Comparison of ENCODE assay signal across 18 cellular contexts in the genomic region with DNA sequence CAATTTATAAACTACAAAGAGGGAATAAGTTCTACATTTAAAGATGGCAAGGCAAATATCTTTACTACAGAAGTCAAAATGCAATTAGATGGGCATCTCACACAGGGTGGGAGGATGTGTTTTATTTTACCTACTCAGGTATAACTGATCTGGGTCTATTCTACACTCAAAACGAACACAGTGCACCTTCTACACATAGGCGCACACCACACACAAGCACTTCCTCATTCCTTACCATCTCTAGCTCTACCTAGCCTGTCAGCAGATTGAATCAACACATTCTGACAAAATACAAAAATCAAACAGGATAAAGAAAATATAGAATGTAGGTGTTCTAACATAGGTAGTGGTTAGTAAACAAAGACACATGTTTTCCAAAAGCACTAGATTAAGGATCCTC.
DNase-seq lines count a peak whose midpoint lies in the region; ATAC-seq and TF ChIP-seq lines count a peak whose summit lies in the region.
"Had no signal": no experiment of that assay in that cellular context is flagged by ENCODE, and none has a peak within 500 bp of the region (broad histone marks: within the 10 kb centered on the region; RNA-seq: fewer than 3 reads in every experiment).

No MANE protein-coding gene starts in this region.

- TF ChIP-seq POLR2A in sigmoid colon (IDR thresholded peaks at IDR 0.05), result no peak

- H3K9me3 ChIP-seq in sigmoid colon, result no peaks in the 10 kb centered on the region
- H3K9me3 ChIP-seq: psoas muscle, tibial nerve had no signal

- no peaks in the 10 kb centered on the region for H3K27me3 ChIP-seq in sigmoid colon
- H3K27me3 ChIP-seq: tibial nerve had no signal

- H3K4me3 Mint-ChIP-seq in IgD-negative memory B cell, result peak overlapping the region; percentile 49 to 92 (median 82)
- no peak overlapping the region for H3K4me3 Mint-ChIP-seq in mesothelial cell of epicardium
- H3K4me3 Mint-ChIP-seq: activated naive CD8-positive, alpha-beta T cell treated with anti-CD3 and anti-CD28 coated beads, Interleukin-2, amount 10 ng/mL, durations not matched to agents 7 days and 5 days; T-helper 1 cell treated with Interleukin-12 subunit alpha and Interleukin-12 subunit beta and Interleukin-4 antibody, amounts not matched to agents 30 μg/mL and 1 μg/mL, for 36 hours had no signal

- DNase-seq in mesothelial cell of epicardium (ENCODE audit: low spot score in 2 of 2, unreplicated experiment in 2 of 2), result no peak
- no peak for DNase-seq in foreskin fibroblast
- DNase-seq in cerebellar nuclear complex (lab: John Stamatoyannopoulos, UW), result no peak
- DNase-seq in sigmoid colon, result no peak
- DNase-seq: activated naive CD8-positive, alpha-beta T cell treated with anti-CD3 and anti-CD28 coated beads, Interleukin-2, amount 10 ng/mL, durations not matched to agents 7 days and 5 days; AML-193; HCEC 1CT; head of caudate nucleus; kidney glomerular epithelial cell; NCI-H1694 treated with DMSO at 0.1 percent for 48 hours; NCI-H526; psoas muscle had no signal

- H3K4me1 Mint-ChIP-seq in IgD-negative memory B cell, result peaks cover 7 to 16% (median 14%) of the 10 kb centered on the region in 3 donors
- H3K4me1 Mint-ChIP-seq in mesothelial cell of epicardium, result peaks cover 20% of the 10 kb centered on the region
- H3K4me1 Mint-ChIP-seq: activated naive CD8-positive, alpha-beta T cell treated with anti-CD3 and anti-CD28 coated beads, Interleukin-2, amount 10 ng/mL, durations not matched to agents 7 days and 5 days had no signal

- H3K27me3 Mint-ChIP-seq in IgD-negative memory B cell (no peaks in the 10 kb centered on the region), mesothelial cell of epicardium (ENCODE audit: low read depth) (no peaks in the 10 kb centered on the region)

- no peaks in the 10 kb centered on the region for H3K4me1 ChIP-seq in sigmoid colon
- H3K4me1 ChIP-seq: psoas muscle, tibial nerve had no signal

- H3K4me3 ChIP-seq in foreskin fibroblast (ENCODE audit: low read depth in 1 of 2, low read length in 2 of 2), result no peak overlapping the region
- H3K4me3 ChIP-seq in sigmoid colon, result no peak overlapping the region
- H3K4me3 ChIP-seq: psoas muscle, tibial nerve had no signal

- H3K36me3 Mint-ChIP-seq in IgD-negative memory B cell (no peaks in the 10 kb centered on the region), mesothelial cell of epicardium (peaks cover 24% of the 10 kb centered on the region)
- H3K36me3 Mint-ChIP-seq: activated naive CD8-positive, alpha-beta T cell treated with anti-CD3 and anti-CD28 coated beads, Interleukin-2, amount 10 ng/mL, durations not matched to agents 7 days and 5 days had no signal

- H3K27ac ChIP-seq in sigmoid colon, result no peak overlapping the region
- H3K27ac ChIP-seq: psoas muscle, tibial nerve had no signal

- peak; percentile 85 for ATAC-seq in GM18870 (IDR thresholded peaks at IDR 0.05; ENCODE audit: unreplicated experiment)
- ATAC-seq in HG02763 (IDR thresholded peaks at IDR 0.05; ENCODE audit: unreplicated experiment), result peak; percentile 54
- no peak for ATAC-seq in HG02571 (IDR thresholded peaks at IDR 0.05; ENCODE audit: unreplicated experiment)
- ATAC-seq: psoas muscle had no signal

- intact Hi-C loops in sigmoid colon (cut with DNase I), result no loop called here

- TF ChIP-seq CTCF in mesothelial cell of epicardium (IDR thresholded peaks at IDR 0.05; ENCODE audit: unreplicated experiment) (no peak), foreskin fibroblast (IDR thresholded peaks at IDR 0.05; ENCODE audit: low read depth, low read length) (no peak), sigmoid colon (IDR thresholded peaks at IDR 0.05) (no peak)

- TF ChIP-seq EP300 in sigmoid colon (IDR thresholded peaks at IDR 0.05), result no peak

- 57 to 79% methylated on average over 2 of the region's 2 CpGs for WGBS in sigmoid colon, 2 donors

- H3K27ac Mint-ChIP-seq in IgD-negative memory B cell, result peak overlapping the region in 1 of 3 donors; percentile 57
- H3K27ac Mint-ChIP-seq in mesothelial cell of epicardium, result peak overlapping the region; percentile 11
- H3K27ac Mint-ChIP-seq: activated naive CD8-positive, alpha-beta T cell treated with anti-CD3 and anti-CD28 coated beads, Interleukin-2, amount 10 ng/mL, durations not matched to agents 7 days and 5 days; T-helper 1 cell treated with Interleukin-12 subunit alpha and Interleukin-12 subunit beta and Interleukin-4 antibody, amounts not matched to agents 30 μg/mL and 1 μg/mL, for 36 hours had no signal

- H3K9me3 Mint-ChIP-seq in IgD-negative memory B cell (no peaks in the 10 kb centered on the region), mesothelial cell of epicardium (no peaks in the 10 kb centered on the region)
- H3K9me3 Mint-ChIP-seq: activated naive CD8-positive, alpha-beta T cell treated with anti-CD3 and anti-CD28 coated beads, Interleukin-2, amount 10 ng/mL, durations not matched to agents 7 days and 5 days; T-helper 1 cell treated with Interleukin-12 subunit alpha and Interleukin-12 subunit beta and Interleukin-4 antibody, amounts not matched to agents 30 μg/mL and 1 μg/mL, for 36 hours had no signal

- H3K36me3 ChIP-seq in sigmoid colon, result peaks cover 0 to 34% (median 1%) of the 10 kb centered on the region in 4 donors
